1 cellular context compared by ENCODE assay signal in genomic region chrX:73821921-73822559, GRCh38.
TF ChIP-seq lines count a peak whose summit lies in the region.

No MANE protein-coding gene starts in this region.

TF ChIP-seq in HEK293, 187 proteins besides CTCF, POLR2A, EP300 and RAD21 (continued from another document):
- TF ChIP-seq HIC1 (tag by site-specific recombination; IDR thresholded peaks at IDR 0.05) = peak; percentile 91
- TF ChIP-seq ZEB2 (tag by site-specific recombination; IDR thresholded peaks at IDR 0.05) = peak; percentile 26
- TF ChIP-seq KLF8 (tag by site-specific recombination; IDR thresholded peaks at IDR 0.05) = peak; percentile 25; the same call in 1 of the 2 replicates
- TF ChIP-seq, protein P1, sequence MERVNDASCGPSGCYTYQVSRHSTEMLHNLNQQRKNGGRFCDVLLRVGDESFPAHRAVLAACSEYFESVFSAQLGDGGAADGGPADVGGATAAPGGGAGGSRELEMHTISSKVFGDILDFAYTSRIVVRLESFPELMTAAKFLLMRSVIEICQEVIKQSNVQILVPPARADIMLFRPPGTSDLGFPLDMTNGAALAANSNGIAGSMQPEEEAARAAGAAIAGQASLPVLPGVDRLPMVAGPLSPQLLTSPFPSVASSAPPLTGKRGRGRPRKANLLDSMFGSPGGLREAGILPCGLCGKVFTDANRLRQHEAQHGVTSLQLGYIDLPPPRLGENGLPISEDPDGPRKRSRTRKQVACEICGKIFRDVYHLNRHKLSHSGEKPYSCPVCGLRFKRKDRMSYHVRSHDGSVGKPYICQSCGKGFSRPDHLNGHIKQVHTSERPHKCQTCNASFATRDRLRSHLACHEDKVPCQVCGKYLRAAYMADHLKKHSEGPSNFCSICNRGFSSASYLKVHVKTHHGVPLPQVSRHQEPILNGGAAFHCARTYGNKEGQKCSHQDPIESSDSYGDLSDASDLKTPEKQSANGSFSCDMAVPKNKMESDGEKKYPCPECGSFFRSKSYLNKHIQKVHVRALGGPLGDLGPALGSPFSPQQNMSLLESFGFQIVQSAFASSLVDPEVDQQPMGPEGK (tag by site-specific recombination; IDR thresholded peaks at IDR 0.05) = peak; percentile 32; the same call in 1 of the 2 replicates
- 0 out of 2 replicates have a peak, but pooled peaks have one; percentile 30 for TF ChIP-seq FEZF1 (tag by site-specific recombination; IDR thresholded peaks at IDR 0.05)
- TF ChIP-seq OSR2 (tag by site-specific recombination; IDR thresholded peaks at IDR 0.05) = 0 out of 2 replicates have a peak, but pooled peaks have one; percentile 50
- TF ChIP-seq KLF10 (tag by site-specific recombination; IDR thresholded peaks at IDR 0.05) = 0 out of 2 replicates have a peak, but pooled peaks have one; percentile 21
- TF ChIP-seq REST (tag by site-specific recombination; IDR thresholded peaks at IDR 0.05) = no peak
- TF ChIP-seq ZNF221 (tag by site-specific recombination; IDR thresholded peaks at IDR 0.05; ENCODE audit: borderline replicate concordance) = no peak
- TF ChIP-seq ZBTB48 (tag by site-specific recombination; IDR thresholded peaks at IDR 0.05) = peak; percentile 53; the same call in 1 of the 2 replicates
- TF ChIP-seq, protein P2, sequence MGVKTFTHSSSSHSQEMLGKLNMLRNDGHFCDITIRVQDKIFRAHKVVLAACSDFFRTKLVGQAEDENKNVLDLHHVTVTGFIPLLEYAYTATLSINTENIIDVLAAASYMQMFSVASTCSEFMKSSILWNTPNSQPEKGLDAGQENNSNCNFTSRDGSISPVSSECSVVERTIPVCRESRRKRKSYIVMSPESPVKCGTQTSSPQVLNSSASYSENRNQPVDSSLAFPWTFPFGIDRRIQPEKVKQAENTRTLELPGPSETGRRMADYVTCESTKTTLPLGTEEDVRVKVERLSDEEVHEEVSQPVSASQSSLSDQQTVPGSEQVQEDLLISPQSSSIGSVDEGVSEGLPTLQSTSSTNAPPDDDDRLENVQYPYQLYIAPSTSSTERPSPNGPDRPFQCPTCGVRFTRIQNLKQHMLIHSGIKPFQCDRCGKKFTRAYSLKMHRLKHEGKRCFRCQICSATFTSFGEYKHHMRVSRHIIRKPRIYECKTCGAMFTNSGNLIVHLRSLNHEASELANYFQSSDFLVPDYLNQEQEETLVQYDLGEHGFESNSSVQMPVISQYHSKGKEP (tag by site-specific recombination; IDR thresholded peaks at IDR 0.05) = 0 out of 2 replicates have a peak, but pooled peaks have one; percentile 15
